In the genomic region with DNA sequence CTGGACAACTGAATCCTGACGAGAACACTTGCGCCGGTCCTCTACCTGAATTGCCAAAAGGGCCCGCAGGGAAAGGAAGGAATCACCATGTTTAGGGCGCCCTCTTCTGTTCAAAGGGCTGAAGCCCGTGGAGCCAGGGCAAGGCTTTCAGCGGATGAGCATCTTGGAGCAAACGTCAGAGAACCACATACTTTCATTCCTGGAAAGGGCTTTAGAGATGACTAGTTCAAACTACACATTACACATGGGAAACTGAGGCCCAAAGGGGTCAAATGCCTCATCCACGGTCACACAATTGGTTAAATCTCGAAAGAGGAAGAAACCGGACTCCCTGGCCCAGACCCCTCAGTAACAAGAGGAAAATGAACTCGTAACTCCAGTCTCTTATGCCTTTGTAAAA, we compare ENCODE assay signal across 8 cellular contexts. TPM values are rescaled to one million over a fixed set of nuclear protein-coding genes. Genes with fewer than 3 reads are reported as not detected.
DNase-seq lines count a peak whose midpoint lies in the region; ATAC-seq and TF ChIP-seq lines count a peak whose summit lies in the region.

No MANE protein-coding gene starts in this region.

- H3K4me1 Mint-ChIP-seq in activated CD4-positive, alpha-beta T cell treated with anti-CD3 and anti-CD28 coated beads for 36 hours = no peaks in the 10 kb centered on the region

- no peaks in the 10 kb centered on the region for H3K4me1 ChIP-seq in lung (ENCODE audit: control insufficient read depth in 2 of 2, insufficient read depth in 2 of 2, low read length in 2 of 2)

- H3K27me3 Mint-ChIP-seq in activated CD4-positive, alpha-beta T cell treated with anti-CD3 and anti-CD28 coated beads for 36 hours = peaks cover 33% of the 10 kb centered on the region

- DNase-seq in DMS79 (lab: John Stamatoyannopoulos, UW) (peak; percentile 38), NCI-H345 treated with DMSO at 0.1 percent for 48 hours (lab: John Stamatoyannopoulos, UW; ENCODE audit: unreplicated experiment) (peak; percentile 63), dermis microvascular lymphatic vessel endothelial cell (ENCODE audit: low read depth in 2 of 2) (peak; percentile 32 to 63), lung (ENCODE audit: low spot score) (peak; percentile 82)
- peak; percentile 81 for DNase-seq in activated CD4-positive, alpha-beta T cell treated with anti-CD3 and anti-CD28 coated beads for 36 hours
- peak; percentile 76 for DNase-seq in stimulated activated CD8-positive, alpha-beta memory T cell treated with anti-CD3 and anti-CD28 coated beads, Interleukin-4, amount 100 ng/mL, for 48 hours

- CTCF ChIA-PET in activated CD4-positive, alpha-beta T cell treated with anti-CD3 and anti-CD28 coated beads for 36 hours (lab: Charles Lee) = interaction anchor here (0.6 to 1.2 kb wide), 4 partner anchors 11 to 313 kb away, joined by 3 to 6 read pairs (median 4); a partner anchor contains a TSS

- no peak overlapping the region for H3K27ac Mint-ChIP-seq in activated CD4-positive, alpha-beta T cell treated with anti-CD3 and anti-CD28 coated beads for 36 hours

- H3K27ac ChIP-seq in lung (ENCODE audit: low read depth in 1 of 2, low read length in 1 of 2) = no peak overlapping the region

- TF ChIP-seq CTCF in lung (IDR thresholded peaks at IDR 0.05; ENCODE audit: control extremely low read depth, extremely low read depth) = peak; percentile 45

- no peaks in the 10 kb centered on the region for H3K9me3 ChIP-seq in lung (ENCODE audit: control insufficient read depth in 2 of 2, insufficient read depth in 1 of 2, low read length in 1 of 2)

- no peaks in the 10 kb centered on the region for H3K27me3 ChIP-seq in lung (ENCODE audit: control insufficient read depth, insufficient read depth)

- H3K36me3 Mint-ChIP-seq in activated CD4-positive, alpha-beta T cell treated with anti-CD3 and anti-CD28 coated beads for 36 hours (ENCODE audit: low read depth) = no peaks in the 10 kb centered on the region

- H3K4me3 ChIP-seq in lung = no peak overlapping the region

- H3K36me3 ChIP-seq in lung (ENCODE audit: control insufficient read depth in 2 of 2, insufficient read depth in 2 of 2, low read length in 2 of 2) = no peaks in the 10 kb centered on the region

- ATAC-seq in HG02870 (IDR thresholded peaks at IDR 0.05; ENCODE audit: unreplicated experiment) = peak; percentile 51
- ATAC-seq in activated CD4-positive, alpha-beta T cell treated with anti-CD3 and anti-CD28 coated beads for 36 hours = peak; percentile 93
- no peak for ATAC-seq in lung (ENCODE audit: insufficient read depth, low FRiP score)
- ATAC-seq in GM21360 (IDR thresholded peaks at IDR 0.05; ENCODE audit: unreplicated experiment) = no peak

- WGBS in lung, 2 donors = 9 to 14% methylated on average over 12 of the region's 12 CpGs

- POLR2A ChIA-PET in activated CD4-positive, alpha-beta T cell treated with anti-CD3 and anti-CD28 coated beads for 36 hours (lab: Charles Lee) = interaction anchor here (0.7 kb wide), 1 partner anchor 149 kb away, joined by 5 read pairs; no protein-coding TSS in a partner anchor

- H3K4me3 Mint-ChIP-seq in activated CD4-positive, alpha-beta T cell treated with anti-CD3 and anti-CD28 coated beads for 36 hours = no peak overlapping the region

- intact Hi-C loops in activated CD4-positive, alpha-beta T cell treated with anti-CD3 and anti-CD28 coated beads for 36 hours (cut with DNase I, micrococcal nuclease) = loop anchor here (2.0 to 10.0 kb wide), 5 partner anchors 138 to 772 kb away; a partner anchor contains a TSS

- no peaks in the 10 kb centered on the region for H3K9me3 Mint-ChIP-seq in activated CD4-positive, alpha-beta T cell treated with anti-CD3 and anti-CD28 coated beads for 36 hours (ENCODE audit: low read depth)

RNA-seq across cellular contexts. Expression of a gene that starts 11.5 kb away (rescaled TPM):
- 10 to 100 TPM in 1 of 2 experiments, 1 to 10 TPM in 1; 8.8 to 10.1 TPM for total RNA-seq in activated CD4-positive, alpha-beta T cell treated with anti-CD3 and anti-CD28 coated beads for 36 hours
- 10.9 and 16.6 TPM in 2 replicates for total RNA-seq in dermis microvascular lymphatic vessel endothelial cell
- 10 to 100 TPM; 10.5 to 27.1 TPM for total RNA-seq in lung
- 1 to 10 TPM; 7.8 to 9.3 TPM for polyA plus RNA-seq in lung

Comparison
In these comparisons a context has a peak if more than half of its experiments do, and no peak if none do; other contexts are left out.
1. ATAC-seq: peak in HG02870 (single experiment) and activated CD4-positive, alpha-beta T cell treated with anti-CD3 and anti-CD28 coated beads for 36 hours (single experiment); none in lung (single experiment) and GM21360 (single experiment).
2. Peak in every context shown above with its lines, with median percentiles within 50 percentile points of each other: DNase-seq.